12 cellular contexts compared by ENCODE assay signal in the genomic region with DNA sequence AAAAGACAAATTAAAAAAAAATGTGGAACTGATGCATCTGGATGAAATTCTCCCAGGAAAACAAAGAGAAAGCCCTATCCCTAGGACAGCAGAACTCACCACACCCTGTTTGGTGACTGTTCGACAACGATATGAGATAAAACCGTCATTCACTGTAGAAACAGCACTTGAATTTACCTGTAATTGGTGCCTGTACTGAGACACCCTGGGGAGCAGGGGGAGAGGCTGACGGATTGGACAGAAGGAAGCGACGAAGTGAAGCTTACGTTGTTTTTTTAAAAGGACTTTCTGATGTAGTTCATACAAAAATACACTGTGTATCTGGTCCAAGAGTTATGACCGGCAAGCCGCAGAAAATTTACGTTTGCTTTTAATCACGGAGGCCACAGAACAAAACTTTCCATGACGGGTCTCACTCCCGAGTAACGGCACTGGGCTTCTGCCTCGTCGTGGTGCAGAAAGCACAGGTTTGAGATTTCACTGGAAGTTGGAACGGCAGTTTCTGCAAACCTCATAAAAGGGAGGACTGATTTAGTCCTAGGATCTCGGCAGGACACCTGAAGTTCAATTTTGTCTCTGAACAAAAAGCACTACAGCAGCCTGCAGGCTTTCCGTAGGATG. TPM values are rescaled to one million over a fixed set of nuclear protein-coding genes. Genes with fewer than 3 reads are reported as not detected.
DNase-seq lines count a peak whose midpoint lies in the region; ATAC-seq and TF ChIP-seq lines count a peak whose summit lies in the region.
"Had no signal": no experiment of that assay in that cellular context is flagged by ENCODE, and none has a peak within 500 bp of the region (broad histone marks: within the 10 kb centered on the region; RNA-seq: fewer than 3 reads in every experiment).

No MANE protein-coding gene starts in this region.

- POLR2A ChIA-PET in RWPE1 (lab: Yijun Ruan, JAX; ENCODE audit: low non-redundant PET) = no interaction called here

- H3K36me3 ChIP-seq in H7 (replicated peaks; ENCODE audit: control insufficient read depth, insufficient read depth, low read length) = no peaks in the 10 kb centered on the region
- H3K36me3 ChIP-seq: neutrophil had no signal

- intact Hi-C loops in sciatic nerve (cut with DNase I) = no loop called here

- H3K27ac ChIP-seq in RWPE1 = peak overlapping the region; percentile 98
- H3K27ac ChIP-seq: neutrophil had no signal

- no peaks in the 10 kb centered on the region for H3K27me3 ChIP-seq in H7 (ENCODE audit: control insufficient read depth, insufficient read depth, low read length)

- H3K4me3 ChIP-seq in H7 (ENCODE audit: insufficient read depth, low read depth, low read length) = no peak overlapping the region
- peak overlapping the region; percentile 25 for H3K4me3 ChIP-seq in fibroblast of mammary gland (ENCODE audit: control insufficient read depth, low read depth, low read length)

- no peak for TF ChIP-seq CTCF in RWPE1 (conservative IDR thresholded peaks at IDR 0.05; ENCODE audit: low read depth)
- no peak for TF ChIP-seq CTCF in fibroblast of mammary gland (conservative IDR thresholded peaks at IDR 0.05; ENCODE audit: control insufficient read depth, insufficient read depth, low read depth, low read length)

- DNase-seq in H7 (peak; percentile 62), RWPE1 (ENCODE audit: low spot score) (peak; percentile 58), fibroblast of mammary gland (ENCODE audit: low read depth) (peak; percentile 50), sciatic nerve (ENCODE audit: low spot score) (no peak), NCI-H1105 treated with DMSO at 0.1 percent for 48 hours (lab: John Stamatoyannopoulos, UW) (no peak), anterior cingulate cortex (lab: John Stamatoyannopoulos, UW) (no peak)
- DNase-seq: activated effector memory CD4-positive, alpha-beta T cell treated with anti-CD3 and anti-CD28 coated beads, Interleukin-2, amount 50 U/mL, for 16 hours; NCI-H2029 treated with DMSO at 0.1 percent for 48 hours; T-helper 1 cell had no signal

- CTCF ChIA-PET in RWPE1 (lab: Yijun Ruan, JAX) = interaction anchor here (0.6 to 1.6 kb wide), 3 partner anchors 11 to 187 kb away, joined by 3 read pairs; no protein-coding TSS in a partner anchor

- ATAC-seq in sciatic nerve (peak; percentile 19), GM19395 (IDR thresholded peaks at IDR 0.05; ENCODE audit: unreplicated experiment) (no peak), GM21786 (IDR thresholded peaks at IDR 0.05; ENCODE audit: unreplicated experiment) (no peak)

RNA-seq across cellular contexts. Expression of a gene that starts 9.7 kb away (rescaled TPM):
- 127 and 142 TPM in 2 replicates for total RNA-seq in H7 (2014; rRNA removed; shearing (Covaris generic))
- 44.3 TPM for total RNA-seq in sciatic nerve

RNA-seq across cellular contexts. Expression of a gene that starts 27.1 kb away (rescaled TPM):
- total RNA-seq in H7 (2014; rRNA removed; shearing (Covaris generic)) = 20.8 and 31.0 TPM in 2 replicates
- 9.3 TPM for total RNA-seq in sciatic nerve

Comparison
In these comparisons a context has a peak if more than half of its experiments do, and no peak if none do; other contexts are left out.
1. DNase-seq: peak in H7 (single experiment), RWPE1 (single experiment) and fibroblast of mammary gland (single experiment); none in sciatic nerve (single experiment), NCI-H1105 treated with DMSO at 0.1 percent for 48 hours (single experiment) and anterior cingulate cortex (0 of 58).